8 cellular contexts compared by ENCODE assay signal in genomic region chr19:18000480-18000980, GRCh38. TPM values are rescaled to one million over a fixed set of nuclear protein-coding genes. Genes with fewer than 3 reads are reported as not detected.
DNase-seq lines count a peak whose midpoint lies in the region; ATAC-seq, FAIRE-seq and TF ChIP-seq lines count a peak whose summit lies in the region.

No MANE protein-coding gene starts in this region.

- WGBS in transverse colon (ENCODE audit: low coverage in 1 of 2), 2 donors, result 0 to 11% methylated on average over 1 to 21 of the region's 21 CpGs

- peaks cover 8% of the 10 kb centered on the region for H3K36me3 Mint-ChIP-seq in activated naive CD4-positive, alpha-beta T cell treated with anti-CD3 and anti-CD28 coated beads, Interleukin-2, amount 10 ng/mL, durations not matched to agents 7 days and 5 days
- H3K36me3 Mint-ChIP-seq in activated CD8-positive, alpha-beta T cell treated with anti-CD3 and anti-CD28 coated beads for 36 hours (ENCODE audit: low read depth), result peaks cover 7% of the 10 kb centered on the region

- H3K4me1 ChIP-seq in kidney (ENCODE audit: control insufficient read depth in 1 of 2, insufficient read depth in 1 of 2, low read depth in 1 of 2, low read length in 2 of 2) (no peaks in the 10 kb centered on the region), transverse colon (peaks cover 4 to 28% (median 19%) of the 10 kb centered on the region in 4 donors)

- CTCF ChIA-PET in activated naive CD4-positive, alpha-beta T cell treated with anti-CD3 and anti-CD28 coated beads, Interleukin-2, amount 10 ng/mL, durations not matched to agents 7 days and 5 days (lab: Charles Lee), result interaction anchor here (2.7 to 10.6 kb wide), 2 partner anchors 65 to 141 kb away, joined by 8 to 216 read pairs; partner anchors contain the start of genes CCDC124 and RPL18A
- CTCF ChIA-PET in activated CD8-positive, alpha-beta T cell treated with anti-CD3 and anti-CD28 coated beads for 36 hours (lab: Charles Lee), result interaction anchor here (1.5 to 5.3 kb wide), 4 partner anchors 54 to 67 kb away, joined by 7 to 27 read pairs (median 14); partner anchors contain the start of gene CCDC124

- H3K27ac Mint-ChIP-seq in activated naive CD4-positive, alpha-beta T cell treated with anti-CD3 and anti-CD28 coated beads, Interleukin-2, amount 10 ng/mL, durations not matched to agents 7 days and 5 days, result peak overlapping the region; percentile 97
- peak overlapping the region; percentile 98 for H3K27ac Mint-ChIP-seq in activated CD8-positive, alpha-beta T cell treated with anti-CD3 and anti-CD28 coated beads for 36 hours

- in situ Hi-C loops in transverse colon (cut with MboI; ENCODE audit: low pct_ligation_motif_present in 1 of 4, low pct_unique_long_range_greater_than_20kb in 1 of 4, low sequenced_read_pairs in 3 of 4), result loop anchor here in 2 of 4 donors (5.0 to 10.0 kb wide), 2 partner anchors 54 to 57 kb away; no protein-coding TSS in a partner anchor

- POLR2A ChIA-PET in activated CD8-positive, alpha-beta T cell treated with anti-CD3 and anti-CD28 coated beads for 36 hours (lab: Charles Lee), result interaction anchor here (0.6 to 2.7 kb wide), 11 partner anchors 9 to 140 kb away, joined by 3 to 14 read pairs (median 4); partner anchors contain the start of genes CCDC124 and RPL18A

- no peaks in the 10 kb centered on the region for H3K9me3 ChIP-seq in kidney (ENCODE audit: control insufficient read depth in 1 of 2, low read length in 2 of 2)
- H3K9me3 ChIP-seq in transverse colon, result no peaks in the 10 kb centered on the region

- ATAC-seq in activated CD8-positive, alpha-beta T cell treated with anti-CD3 and anti-CD28 coated beads for 36 hours, result no peak

- no peak for TF ChIP-seq CTCF in activated CD8-positive, alpha-beta T cell treated with anti-CD3 and anti-CD28 coated beads for 36 hours (IDR thresholded peaks at IDR 0.05)
- TF ChIP-seq CTCF in kidney (IDR thresholded peaks at IDR 0.05; ENCODE audit: borderline replicate concordance, extremely low read depth, insufficient read depth) (no peak), transverse colon (IDR thresholded peaks at IDR 0.05) (no peak)

- H3K4me1 Mint-ChIP-seq in activated naive CD4-positive, alpha-beta T cell treated with anti-CD3 and anti-CD28 coated beads, Interleukin-2, amount 10 ng/mL, durations not matched to agents 7 days and 5 days, result peaks cover 33% of the 10 kb centered on the region
- peaks cover 18% of the 10 kb centered on the region for H3K4me1 Mint-ChIP-seq in activated CD8-positive, alpha-beta T cell treated with anti-CD3 and anti-CD28 coated beads for 36 hours (ENCODE audit: low read depth)

- H3K27me3 Mint-ChIP-seq in activated naive CD4-positive, alpha-beta T cell treated with anti-CD3 and anti-CD28 coated beads, Interleukin-2, amount 10 ng/mL, durations not matched to agents 7 days and 5 days, result peaks cover 11% of the 10 kb centered on the region
- H3K27me3 Mint-ChIP-seq in activated CD8-positive, alpha-beta T cell treated with anti-CD3 and anti-CD28 coated beads for 36 hours, result no peaks in the 10 kb centered on the region

- peak overlapping the region; percentile 74 for H3K4me3 Mint-ChIP-seq in activated naive CD4-positive, alpha-beta T cell treated with anti-CD3 and anti-CD28 coated beads, Interleukin-2, amount 10 ng/mL, durations not matched to agents 7 days and 5 days
- peak overlapping the region; percentile 90 for H3K4me3 Mint-ChIP-seq in activated CD8-positive, alpha-beta T cell treated with anti-CD3 and anti-CD28 coated beads for 36 hours

- peak; percentile 48 for DNase-seq in activated naive CD4-positive, alpha-beta T cell treated with anti-CD3 and anti-CD28 coated beads, Interleukin-2, amount 10 ng/mL, durations not matched to agents 7 days and 5 days
- DNase-seq in activated naive CD4-positive, alpha-beta T cell treated with anti-CD3 and anti-CD28 coated beads, Interleukin-2, amount 50 U/mL, for 16 hours, result no peak
- peak; percentile 98 for DNase-seq in activated CD8-positive, alpha-beta T cell treated with anti-CD3 and anti-CD28 coated beads for 36 hours
- no peak for DNase-seq in kidney
- no peak for DNase-seq in transverse colon
- no peak for DNase-seq in NCI-H2227 (lab: John Stamatoyannopoulos, UW; ENCODE audit: unreplicated experiment)
- DNase-seq in activated CD4-positive, CD25-positive, alpha-beta regulatory T cell treated with anti-CD3 and anti-CD28 coated beads, Interleukin-2, amount 50 U/mL, for 72 hours, result no peak
- no peak for DNase-seq in NCI-H526 treated with DMSO at 0.1 percent for 48 hours (lab: John Stamatoyannopoulos, UW)

- H3K9ac ChIP-seq in kidney (ENCODE audit: low read length in 2 of 2), result no peak overlapping the region

- intact Hi-C loops in activated CD8-positive, alpha-beta T cell treated with anti-CD3 and anti-CD28 coated beads for 36 hours (cut with micrococcal nuclease), result loop anchor here (10.0 kb wide), 1 partner anchor 154 kb away; the partner anchor contains the start of gene PIK3R2
- intact Hi-C loops in kidney (cut with DNase I) (no loop called here), transverse colon (cut with DNase I; ENCODE audit: low total_unique reads) (no loop called here)

- H3K27ac ChIP-seq in kidney (ENCODE audit: low read depth in 2 of 2, low read length in 2 of 2), result peak overlapping the region; percentile 76 to 87
- H3K27ac ChIP-seq in transverse colon, result peak overlapping the region; percentile 89 to 92 (median 90)

- H3K36me3 ChIP-seq in kidney (ENCODE audit: control insufficient read depth in 1 of 2, insufficient read depth in 2 of 2, low read length in 2 of 2), result no peaks in the 10 kb centered on the region
- H3K36me3 ChIP-seq in transverse colon, result no peaks in the 10 kb centered on the region

- no peak for TF ChIP-seq POLR2A in transverse colon (IDR thresholded peaks at IDR 0.05)

- no peak overlapping the region for H3K4me3 ChIP-seq in kidney (ENCODE audit: low read length in 2 of 2)
- peak overlapping the region in 3 of 4 donors; percentile 69 to 86 (median 72) for H3K4me3 ChIP-seq in transverse colon

- H3K27me3 ChIP-seq in transverse colon, result peaks cover 3% of the 10 kb centered on the region

- TF ChIP-seq EP300 in transverse colon (IDR thresholded peaks at IDR 0.05; ENCODE audit: low read depth), result no peak

- no peaks in the 10 kb centered on the region for H3K9me3 Mint-ChIP-seq in activated naive CD4-positive, alpha-beta T cell treated with anti-CD3 and anti-CD28 coated beads, Interleukin-2, amount 10 ng/mL, durations not matched to agents 7 days and 5 days
- no peaks in the 10 kb centered on the region for H3K9me3 Mint-ChIP-seq in activated CD8-positive, alpha-beta T cell treated with anti-CD3 and anti-CD28 coated beads for 36 hours

- FAIRE-seq in kidney (lab: Jason Lieb, UNC), result no peak

RNA-seq across cellular contexts. Expression of gene ARRDC2, which starts 7.4 kb away (rescaled TPM):
- 10 to 100 TPM; 29.1 TPM for total RNA-seq in activated CD8-positive, alpha-beta T cell treated with anti-CD3 and anti-CD28 coated beads for 36 hours
- 68.4 TPM for total RNA-seq in kidney
- polyA plus RNA-seq in kidney (ENCODE audit: insufficient read depth, low read depth, low replicate concordance), result 20.8 TPM
- total RNA-seq in transverse colon, result 10 to 100 TPM; 28.9 to 69.6 (median 42.7) TPM

RNA-seq across cellular contexts. Expression of gene KCNN1, which starts 33.6 kb away (rescaled TPM):
- total RNA-seq in activated CD8-positive, alpha-beta T cell treated with anti-CD3 and anti-CD28 coated beads for 36 hours, result 1 to 10 TPM in 1 of 2 experiments, under 1 TPM in 1; 0.25 to 1.7 TPM
- total RNA-seq in kidney (0.19 TPM), transverse colon (1 to 10 TPM in 1 of 4 donors, not detected in 3; 1.6 TPM)
- polyA plus RNA-seq in kidney (ENCODE audit: insufficient read depth, low read depth, low replicate concordance), result 0.37 TPM

Comparison
In these comparisons a context has a peak if more than half of its experiments do, and no peak if none do; other contexts are left out.
1. DNase-seq: peak in activated naive CD4-positive, alpha-beta T cell treated with anti-CD3 and anti-CD28 coated beads, Interleukin-2, amount 10 ng/mL, durations not matched to agents 7 days and 5 days (single experiment) and activated CD8-positive, alpha-beta T cell treated with anti-CD3 and anti-CD28 coated beads for 36 hours (single experiment); none in activated naive CD4-positive, alpha-beta T cell treated with anti-CD3 and anti-CD28 coated beads, Interleukin-2, amount 50 U/mL, for 16 hours (single experiment), kidney (single experiment), transverse colon (single experiment), NCI-H2227 (single experiment), activated CD4-positive, CD25-positive, alpha-beta regulatory T cell treated with anti-CD3 and anti-CD28 coated beads, Interleukin-2, amount 50 U/mL, for 72 hours (single experiment) and NCI-H526 treated with DMSO at 0.1 percent for 48 hours (single experiment).
2. H3K4me3 ChIP-seq: peak in transverse colon (3 of 4); none in kidney (0 of 2).